In the genomic region with DNA sequence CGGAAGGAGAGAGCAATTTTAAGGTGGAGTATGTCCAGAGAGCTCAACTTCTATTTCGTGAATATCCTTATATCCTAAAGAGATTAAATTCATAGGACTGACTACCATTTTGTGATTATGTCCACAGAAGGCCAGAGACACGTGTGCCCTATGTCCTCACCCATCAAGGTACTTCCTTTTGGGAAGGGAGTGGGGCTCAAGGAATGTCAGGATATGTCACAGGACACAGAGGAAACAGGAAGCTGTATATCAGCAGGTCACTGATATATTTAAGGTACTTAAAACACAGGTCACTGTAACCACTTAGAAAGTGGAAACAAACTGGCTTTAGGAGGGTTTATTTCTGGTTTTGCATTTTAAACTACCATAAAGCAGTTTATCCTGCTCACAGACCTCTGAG, we compare ENCODE assay signal across 27 cellular contexts.
"Had no signal": no experiment of that assay in that cellular context is flagged by ENCODE, and none has a peak within 500 bp of the region (broad histone marks: within the 10 kb centered on the region; RNA-seq: fewer than 3 reads in every experiment).

No MANE protein-coding gene starts in this region.

- ATAC-seq: activated CD4-positive, CD25-positive, alpha-beta regulatory T cell treated with anti-CD3 and anti-CD28 coated beads, Interleukin-2, amount 50 U/mL, for 24 hours; body of pancreas; naive thymus-derived CD8-positive, alpha-beta T cell; sciatic nerve; stimulated activated effector memory CD8-positive, alpha-beta T cell treated with anti-CD3 and anti-CD28 coated beads, Interleukin-12 subunit alpha, Interleukin-12 subunit beta, amount 100 ng/mL, for 72 hours had no signal

- H3K9me3 ChIP-seq: body of pancreas, esophagus squamous epithelium, thyroid gland, upper lobe of left lung, vagina had no signal

- H3K4me3 ChIP-seq: body of pancreas, coronary artery, esophagus squamous epithelium, neural progenitor cell, skin epidermis, thyroid gland, upper lobe of left lung, vagina had no signal

- H3K4me1 ChIP-seq: thyroid gland, vagina had no signal

- DNase-seq: activated CD4-positive, alpha-beta T cell treated with anti-CD3 and anti-CD28 coated beads for 48 hours; activated CD4-positive, alpha-beta T cell treated with anti-CD3 and anti-CD28 coated beads, Interleukin-2, amount 50 U/mL, for 48 hours; activated CD8-positive, alpha-beta memory T cell treated with anti-CD3 and anti-CD28 coated beads for 24 hours; activated effector memory CD4-positive, alpha-beta T cell treated with Interleukin-2 at 50 U/mL for 16 hours; activated naive CD4-positive, alpha-beta T cell treated with Interleukin-2 at 50 U/mL for 16 hours; aorta; body of pancreas; esophagus squamous epithelium; foreskin melanocyte; midbrain; naive thymus-derived CD8-positive, alpha-beta T cell; occipital lobe; posterior cingulate gyrus; retina; stimulated activated CD4-positive, alpha-beta T cell treated with anti-CD3 and anti-CD28 coated beads, Interleukin-4, amount 100 ng/mL, for 24 hours; T-helper 9 cell; thyroid gland; upper lobe of left lung had no signal

- H3K27ac ChIP-seq: body of pancreas, coronary artery, epithelial cell of prostate, esophagus squamous epithelium, neural progenitor cell, skin epidermis, vagina, VCaP had no signal

- H3K27me3 ChIP-seq: body of pancreas, esophagus squamous epithelium, neural progenitor cell, thyroid gland, upper lobe of left lung, vagina had no signal
